ENCODE assay signal across 8 cellular contexts in genomic region chrX:40580537-40581332, GRCh38. TPM values are rescaled to one million over a fixed set of nuclear protein-coding genes. Genes with fewer than 3 reads are reported as not detected.
A peak's percentile ranks its signal among the peaks of the same experiment; 100 is the strongest.
DNase-seq lines count a peak whose midpoint lies in the region; ATAC-seq, FAIRE-seq and TF ChIP-seq lines count a peak whose summit lies in the region.

TSS of gene ATP6AP2 (plus strand) at chrX:40580970. CDS start at chrX:40581066, 96 bp downstream.

- peak; percentile 95 for ATAC-seq in GM21786 (IDR thresholded peaks at IDR 0.05; ENCODE audit: unreplicated experiment)

- intact Hi-C loops in esophagus squamous epithelium (cut with DNase I): no loop called here

- DNase-seq in DMS79 (lab: John Stamatoyannopoulos, UW) (peak; percentile 80), RCC 7860 (ENCODE audit: low spot score) (peak; percentile 85), activated T-helper 1 cell treated with Interleukin-2 at 50 U/mL for 16 hours (ENCODE audit: low read depth) (peak; percentile 80), esophagus squamous epithelium (lab: John Stamatoyannopoulos, UW) (peak; percentile 63), myocyte (ENCODE audit: low read depth) (peak; percentile 95)
- peak; percentile 71 to 87 for DNase-seq in stimulated activated CD8-positive, alpha-beta memory T cell treated with anti-CD3 and anti-CD28 coated beads, Interleukin-7, amount 100 ng/mL, for 48 hours (ENCODE audit: extremely low read depth in 1 of 2, low read depth in 1 of 2)

- peaks cover 0 to 23% (median 3%) of the 10 kb centered on the region in 3 donors for H3K4me1 ChIP-seq in esophagus squamous epithelium

- TF ChIP-seq CTCF in esophagus squamous epithelium (IDR thresholded peaks at IDR 0.05): no peak

- FAIRE-seq in RCC 7860 (lab: Jason Lieb, UNC): peak; percentile 89

- H3K27ac ChIP-seq in KOPT-K1 (ENCODE audit: low read depth, low read length, poor library complexity, severe bottlenecking) (peak within 1 kb of the TSS; percentile 48), esophagus squamous epithelium (peak within 1 kb of the TSS; percentile 81 to 97 (median 96))

- 10 to 54% methylated on average over 2 to 15 of the region's 89 CpGs for WGBS in esophagus squamous epithelium, 2 donors

- TF ChIP-seq POLR2A in esophagus squamous epithelium (IDR thresholded peaks at IDR 0.05): peak in 3 of 4 donors; percentile 4 to 89 (median 85)

- H3K9me3 ChIP-seq in KOPT-K1 (ENCODE audit: insufficient read depth, low read length, poor library complexity, severe bottlenecking) (no peaks in the 10 kb centered on the region), esophagus squamous epithelium (no peaks in the 10 kb centered on the region)

- no peaks in the 10 kb centered on the region for H3K27me3 ChIP-seq in esophagus squamous epithelium

- H3K36me3 ChIP-seq in KOPT-K1 (ENCODE audit: insufficient read depth, low read length): no peaks in the 10 kb centered on the region
- H3K36me3 ChIP-seq in esophagus squamous epithelium: no peaks in the 10 kb centered on the region

- peak within 1 kb of the TSS; percentile 53 to 91 (median 84) for H3K4me3 ChIP-seq in esophagus squamous epithelium

RNA-seq across cellular contexts. Expression of gene ATP6AP2, which starts in this region (rescaled TPM):
- total RNA-seq in esophagus squamous epithelium (100 to 1,000 TPM in 1 of 4 donors, 10 to 100 TPM in 3; 62.9 to 102 (median 67.3) TPM), myocyte (98.7 and 104 TPM in 2 replicates)
- 144 TPM for polyA plus RNA-seq in myocyte (2012)

Comparison
In these comparisons a context has a peak if more than half of its experiments do, and no peak if none do; other contexts are left out.
1. Peak in every context shown above with its lines: DNase-seq, ATAC-seq, H3K4me3 ChIP-seq and H3K27ac ChIP-seq.